2 cellular contexts compared by ENCODE assay signal in the genomic region with DNA sequence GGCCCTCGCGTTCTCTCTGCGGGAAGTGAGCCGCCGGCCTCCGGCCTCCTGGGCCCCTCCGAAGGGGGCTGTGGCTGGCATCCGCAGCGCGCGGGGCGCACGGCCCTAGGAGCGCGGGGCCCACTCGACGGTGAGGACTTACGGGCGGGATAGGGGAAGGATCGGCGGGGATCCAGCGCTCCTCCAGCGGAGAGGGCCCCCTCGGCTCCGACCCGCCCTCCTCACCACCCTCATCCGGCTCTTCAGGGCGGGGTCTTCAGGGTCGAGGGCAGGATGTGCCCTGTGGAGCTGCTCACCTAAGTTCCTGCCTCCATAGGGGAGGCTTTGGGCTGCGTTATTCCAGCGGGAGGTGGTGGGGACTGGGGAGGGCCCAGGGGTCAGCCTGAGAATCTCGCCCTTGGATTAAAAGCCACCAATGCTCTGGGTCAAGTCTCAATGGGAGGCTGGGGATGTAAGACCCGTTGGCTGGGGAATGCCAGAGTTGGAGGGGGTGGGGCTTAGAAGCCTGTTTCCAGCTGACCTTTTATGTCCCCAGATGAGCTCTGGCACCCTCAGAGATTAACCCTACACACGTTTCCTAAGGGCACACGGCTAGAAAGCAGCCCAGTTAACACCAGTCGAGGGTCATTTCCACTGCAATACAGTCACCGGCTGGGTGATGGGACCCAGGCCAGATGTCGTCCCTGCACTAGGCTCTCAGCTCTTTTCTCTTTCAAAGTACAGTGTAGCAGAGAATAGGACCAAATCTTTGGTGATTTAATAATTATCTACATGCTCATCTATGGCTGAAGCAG.
TF ChIP-seq lines count a peak whose summit lies in the region.

No MANE protein-coding gene starts in this region.

TF ChIP-seq in H1, 55 proteins besides CTCF, POLR2A, EP300 and RAD21:
- TF ChIP-seq HDAC2 (IDR thresholded peaks at IDR 0.05; ENCODE audit: borderline replicate concordance in 1 of 2, low read depth in 2 of 2, low read length in 2 of 2) (0 out of 4 replicates have a peak, but pooled peaks of 1 of the 2 experiments have one; percentile 18), PHF8 (conservative IDR thresholded peaks at IDR 0.05; ENCODE audit: low read depth, low read length) (0 out of 2 replicates have a peak, but pooled peaks have one; percentile 17), CHD2 (IDR thresholded peaks at IDR 0.05; ENCODE audit: low read length) (no peak), JUND (IDR thresholded peaks at IDR 0.05; ENCODE audit: low read length) (no peak), KDM5A (IDR thresholded peaks at IDR 0.05; ENCODE audit: low read length) (no peak), SUZ12 (IDR thresholded peaks at IDR 0.05; ENCODE audit: low read length) (peak; percentile 15; the same call in 1 of the 2 replicates), KDM4A (IDR thresholded peaks at IDR 0.05; ENCODE audit: low read depth, low read length, severe bottlenecking) (peak; percentile 98), CTBP2 (IDR thresholded peaks at IDR 0.05; ENCODE audit: borderline replicate concordance, insufficient read depth, insufficient read length, low read length) (peak; percentile 3), SRF (IDR thresholded peaks at IDR 0.05; ENCODE audit: low read depth, low read length) (no peak), ASH2L (IDR thresholded peaks at IDR 0.05; ENCODE audit: low read length) (peak; percentile 35)
- TF ChIP-seq, protein P1, sequence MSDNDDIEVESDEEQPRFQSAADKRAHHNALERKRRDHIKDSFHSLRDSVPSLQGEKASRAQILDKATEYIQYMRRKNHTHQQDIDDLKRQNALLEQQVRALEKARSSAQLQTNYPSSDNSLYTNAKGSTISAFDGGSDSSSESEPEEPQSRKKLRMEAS (IDR thresholded peaks at IDR 0.05) = 0 out of 2 replicates have a peak, but pooled peaks have one; percentile 0

TF ChIP-seq in neural cell, 6 proteins besides CTCF, POLR2A, EP300 and RAD21:
- TF ChIP-seq, protein P2, sequence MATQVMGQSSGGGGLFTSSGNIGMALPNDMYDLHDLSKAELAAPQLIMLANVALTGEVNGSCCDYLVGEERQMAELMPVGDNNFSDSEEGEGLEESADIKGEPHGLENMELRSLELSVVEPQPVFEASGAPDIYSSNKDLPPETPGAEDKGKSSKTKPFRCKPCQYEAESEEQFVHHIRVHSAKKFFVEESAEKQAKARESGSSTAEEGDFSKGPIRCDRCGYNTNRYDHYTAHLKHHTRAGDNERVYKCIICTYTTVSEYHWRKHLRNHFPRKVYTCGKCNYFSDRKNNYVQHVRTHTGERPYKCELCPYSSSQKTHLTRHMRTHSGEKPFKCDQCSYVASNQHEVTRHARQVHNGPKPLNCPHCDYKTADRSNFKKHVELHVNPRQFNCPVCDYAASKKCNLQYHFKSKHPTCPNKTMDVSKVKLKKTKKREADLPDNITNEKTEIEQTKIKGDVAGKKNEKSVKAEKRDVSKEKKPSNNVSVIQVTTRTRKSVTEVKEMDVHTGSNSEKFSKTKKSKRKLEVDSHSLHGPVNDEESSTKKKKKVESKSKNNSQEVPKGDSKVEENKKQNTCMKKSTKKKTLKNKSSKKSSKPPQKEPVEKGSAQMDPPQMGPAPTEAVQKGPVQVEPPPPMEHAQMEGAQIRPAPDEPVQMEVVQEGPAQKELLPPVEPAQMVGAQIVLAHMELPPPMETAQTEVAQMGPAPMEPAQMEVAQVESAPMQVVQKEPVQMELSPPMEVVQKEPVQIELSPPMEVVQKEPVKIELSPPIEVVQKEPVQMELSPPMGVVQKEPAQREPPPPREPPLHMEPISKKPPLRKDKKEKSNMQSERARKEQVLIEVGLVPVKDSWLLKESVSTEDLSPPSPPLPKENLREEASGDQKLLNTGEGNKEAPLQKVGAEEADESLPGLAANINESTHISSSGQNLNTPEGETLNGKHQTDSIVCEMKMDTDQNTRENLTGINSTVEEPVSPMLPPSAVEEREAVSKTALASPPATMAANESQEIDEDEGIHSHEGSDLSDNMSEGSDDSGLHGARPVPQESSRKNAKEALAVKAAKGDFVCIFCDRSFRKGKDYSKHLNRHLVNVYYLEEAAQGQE (IDR thresholded peaks at IDR 0.05; ENCODE audit: borderline replicate concordance) = no peak
- TF ChIP-seq SMC3 (conservative IDR thresholded peaks at IDR 0.05; ENCODE audit: poor library complexity) (no peak), MXI1 (conservative IDR thresholded peaks at IDR 0.05; ENCODE audit: poor library complexity, severe bottlenecking) (no peak), POLR2AphosphoS5 (IDR thresholded peaks at IDR 0.05) (no peak), TAF1 (IDR thresholded peaks at IDR 0.05; ENCODE audit: low read depth) (no peak), EZH2 (IDR thresholded peaks at IDR 0.05; ENCODE audit: borderline replicate concordance, insufficient read depth, low read length, poor library complexity, severe bottlenecking) (no peak)
TF ChIP-seq in neural cell: peak in this region for 0.
